Comparison of ENCODE assay signal across 18 cellular contexts in genomic region chr2:2683581-2683980, GRCh38.
"Had no signal": no experiment of that assay in that cellular context is flagged by ENCODE, and none has a peak within 500 bp of the region (broad histone marks: within the 10 kb centered on the region; RNA-seq: fewer than 3 reads in every experiment).

No MANE protein-coding gene starts in this region.

- H3K27me3 ChIP-seq: foreskin keratinocyte, suprapubic skin had no signal

- H3K4me1 ChIP-seq: foreskin keratinocyte, suprapubic skin had no signal

- H3K36me3 Mint-ChIP-seq: activated CD4-positive, alpha-beta memory T cell treated with anti-CD3 and anti-CD28 coated beads for 36 hours; immature natural killer cell had no signal

- H3K9me3 ChIP-seq: suprapubic skin had no signal

- H3K9me3 Mint-ChIP-seq: activated CD4-positive, alpha-beta memory T cell treated with anti-CD3 and anti-CD28 coated beads for 36 hours; activated naive CD8-positive, alpha-beta T cell treated with anti-CD3 and anti-CD28 coated beads, Interleukin-2, amount 50 U/mL, for 24 hours; immature natural killer cell had no signal

- H3K4me3 Mint-ChIP-seq: activated CD4-positive, alpha-beta memory T cell treated with anti-CD3 and anti-CD28 coated beads for 36 hours; activated naive CD8-positive, alpha-beta T cell treated with anti-CD3 and anti-CD28 coated beads, Interleukin-2, amount 50 U/mL, for 24 hours; immature natural killer cell had no signal

- DNase-seq: activated CD4-positive, alpha-beta memory T cell treated with anti-CD3 and anti-CD28 coated beads for 36 hours; activated naive CD8-positive, alpha-beta T cell treated with anti-CD3 and anti-CD28 coated beads, Interleukin-2, amount 50 U/mL, for 24 hours; activated T-cell treated with anti-CD3 and anti-CD28 coated beads, Interleukin-2, amount 50 U/mL, for 48 hours; caudate nucleus; effector CD4-positive, alpha-beta T cell; foreskin keratinocyte; immature natural killer cell; midbrain; naive B cell; stimulated activated CD4-positive, alpha-beta T cell treated with anti-CD3 and anti-CD28 coated beads, Interleukin-4, amount 100 ng/mL, for 1 hour; stimulated activated CD8-positive, alpha-beta memory T cell treated with anti-CD3 and anti-CD28 coated beads, Interleukin-4, amount 100 ng/mL, for 48 hours; stimulated activated naive CD8-positive, alpha-beta T cell treated with anti-CD3 and anti-CD28 coated beads, Interleukin-15, Interleukin-2, amounts not matched to agents 100 U/mL and 50 U/mL, for 24 hours; T-helper 9 cell had no signal

- ATAC-seq: activated naive CD8-positive, alpha-beta T cell treated with anti-CD3 and anti-CD28 coated beads, Interleukin-2, amount 50 U/mL, for 24 hours; foreskin keratinocyte; stimulated activated naive CD8-positive, alpha-beta T cell treated with anti-CD3 and anti-CD28 coated beads, Interleukin-15, Interleukin-2, amounts not matched to agents 100 U/mL and 50 U/mL, for 24 hours had no signal

- H3K4me3 ChIP-seq: coronary artery, lung, suprapubic skin had no signal

- H3K36me3 ChIP-seq: suprapubic skin had no signal

- H3K27ac Mint-ChIP-seq: activated CD4-positive, alpha-beta memory T cell treated with anti-CD3 and anti-CD28 coated beads for 36 hours; activated naive CD8-positive, alpha-beta T cell treated with anti-CD3 and anti-CD28 coated beads, Interleukin-2, amount 50 U/mL, for 24 hours; immature natural killer cell; naive B cell had no signal

- FAIRE-seq: astrocyte, endothelial cell of umbilical vein had no signal

- H3K27ac ChIP-seq: coronary artery, foreskin keratinocyte, suprapubic skin had no signal
